ENCODE assay signal across 10 cellular contexts in the genomic region with DNA sequence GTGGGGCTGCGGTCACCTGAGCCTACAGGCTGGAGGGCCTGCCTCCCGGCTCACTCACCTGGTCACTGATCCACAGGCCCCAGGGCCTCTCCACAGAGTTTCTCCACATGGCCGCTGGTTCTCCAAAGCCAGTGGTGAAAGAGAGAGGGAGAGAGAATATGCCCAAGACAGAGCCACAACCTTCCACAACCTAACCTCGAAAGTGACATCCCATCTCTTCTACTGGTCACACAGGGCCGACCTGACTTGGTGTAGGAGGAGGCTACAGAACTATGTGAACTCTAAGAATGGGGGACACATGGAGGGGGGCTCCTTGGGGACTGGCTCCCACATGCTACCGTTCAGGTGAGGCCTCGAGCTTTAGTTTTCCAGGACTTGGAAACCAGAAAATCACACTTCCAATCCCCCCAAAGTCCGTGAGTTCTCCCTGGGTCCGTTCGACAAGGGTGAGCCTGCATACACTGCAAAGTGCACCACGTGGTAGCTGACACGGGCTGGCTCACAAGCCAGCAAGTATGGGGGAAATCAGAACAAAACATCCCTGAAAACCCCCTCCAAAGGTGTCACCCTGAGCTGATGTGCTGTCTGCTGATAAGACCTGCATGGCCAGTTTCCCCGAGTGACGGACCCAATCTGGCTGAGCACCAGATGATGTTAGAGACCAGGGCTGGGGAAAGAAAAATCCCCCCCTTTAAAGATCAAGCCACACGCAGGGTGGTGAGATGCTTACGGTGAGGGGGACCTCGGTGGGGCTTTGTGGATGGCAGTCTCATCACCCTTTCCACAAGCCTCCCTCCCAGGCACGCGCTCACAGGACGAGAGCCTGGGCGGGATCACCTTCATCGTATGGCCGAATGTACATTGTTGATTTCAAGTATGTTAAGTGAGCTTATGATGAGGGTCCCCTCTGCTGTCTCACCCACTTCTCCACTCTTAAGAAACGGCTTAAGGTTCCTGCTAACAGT. TPM values are rescaled to one million over a fixed set of nuclear protein-coding genes. Genes with fewer than 3 reads are reported as not detected.
DNase-seq lines count a peak whose midpoint lies in the region; ATAC-seq and TF ChIP-seq lines count a peak whose summit lies in the region.
"Had no signal": no experiment of that assay in that cellular context is flagged by ENCODE, and none has a peak within 500 bp of the region (broad histone marks: within the 10 kb centered on the region; RNA-seq: fewer than 3 reads in every experiment).

No MANE protein-coding gene starts in this region.

- H3K36me3 Mint-ChIP-seq in CD4-positive, CD25-positive, alpha-beta regulatory T cell = peaks cover 4% of the 10 kb centered on the region
- peaks cover under 1% of the 10 kb centered on the region for H3K36me3 Mint-ChIP-seq in activated CD4-positive, alpha-beta memory T cell treated with anti-CD3 and anti-CD28 coated beads, Interleukin-2, amount 10 ng/mL, durations not matched to agents 7 days and 5 days (ENCODE audit: low read depth)

- H3K27ac Mint-ChIP-seq in CD4-positive, CD25-positive, alpha-beta regulatory T cell = peak overlapping the region; percentile 88 to 94 (median 92)
- peak overlapping the region; percentile 2 for H3K27ac Mint-ChIP-seq in activated CD4-positive, alpha-beta memory T cell treated with anti-CD3 and anti-CD28 coated beads, Interleukin-2, amount 10 ng/mL, durations not matched to agents 7 days and 5 days

- H3K27ac ChIP-seq in CD4-positive, CD25-positive, alpha-beta regulatory T cell (ENCODE audit: insufficient read depth, low read length, poor library complexity, severe bottlenecking) = peak overlapping the region; percentile 66
- peak overlapping the region in 58 of 59 donors; percentile 18 to 100 (median 97) for H3K27ac ChIP-seq in dorsolateral prefrontal cortex
- H3K27ac ChIP-seq in esophagus squamous epithelium = no peak overlapping the region

- CTCF ChIA-PET in activated CD4-positive, alpha-beta memory T cell treated with anti-CD3 and anti-CD28 coated beads, Interleukin-2, amount 10 ng/mL, durations not matched to agents 7 days and 5 days (lab: Charles Lee) = interaction anchor here (1.5 kb wide), 1 partner anchor 66 kb away, joined by 3 read pairs; a partner anchor contains a TSS

- H3K4me3 Mint-ChIP-seq in CD4-positive, CD25-positive, alpha-beta regulatory T cell = peak overlapping the region; percentile 80 to 94 (median 88)
- peak overlapping the region; percentile 12 for H3K4me3 Mint-ChIP-seq in activated CD4-positive, alpha-beta memory T cell treated with anti-CD3 and anti-CD28 coated beads, Interleukin-2, amount 10 ng/mL, durations not matched to agents 7 days and 5 days

- TF ChIP-seq CTCF in dorsolateral prefrontal cortex (IDR thresholded peaks at IDR 0.05 in 54 of 56, conservative IDR thresholded peaks at IDR 0.05 in 2 of 56; ENCODE audit: low read depth in 1 of 56, partially characterized antibody in 56 of 56) = no peak
- no peak for TF ChIP-seq CTCF in esophagus squamous epithelium (IDR thresholded peaks at IDR 0.05)

- no peaks in the 10 kb centered on the region for H3K9me3 Mint-ChIP-seq in CD4-positive, CD25-positive, alpha-beta regulatory T cell
- no peaks in the 10 kb centered on the region for H3K9me3 Mint-ChIP-seq in activated CD4-positive, alpha-beta memory T cell treated with anti-CD3 and anti-CD28 coated beads, Interleukin-2, amount 10 ng/mL, durations not matched to agents 7 days and 5 days

- intact Hi-C loops in dorsolateral prefrontal cortex (cut with DNase I) = loop anchor here in 1 of 2 donors (10.0 kb wide), 1 partner anchor 49 kb away; a partner anchor contains a TSS
- intact Hi-C loops in esophagus squamous epithelium (cut with DNase I) = no loop called here

- H3K9me3 ChIP-seq in CD4-positive, CD25-positive, alpha-beta regulatory T cell (ENCODE audit: control insufficient read depth in 2 of 2, low read length in 2 of 2) = no peaks in the 10 kb centered on the region
- no peaks in the 10 kb centered on the region for H3K9me3 ChIP-seq in esophagus squamous epithelium
- H3K9me3 ChIP-seq: BE2C had no signal

- WGBS in esophagus squamous epithelium, 2 donors = 63 to 64% methylated on average over 12 to 17 of the region's 24 CpGs

- no peaks in the 10 kb centered on the region for H3K27me3 ChIP-seq in CD4-positive, CD25-positive, alpha-beta regulatory T cell (ENCODE audit: control insufficient read depth, insufficient read depth, low read length)
- H3K27me3 ChIP-seq in dorsolateral prefrontal cortex = no peaks in the 10 kb centered on the region
- no peaks in the 10 kb centered on the region for H3K27me3 ChIP-seq in esophagus squamous epithelium
- H3K27me3 ChIP-seq: BE2C had no signal

- H3K27me3 Mint-ChIP-seq in CD4-positive, CD25-positive, alpha-beta regulatory T cell = peaks cover 29% of the 10 kb centered on the region
- peaks cover 6% of the 10 kb centered on the region for H3K27me3 Mint-ChIP-seq in activated CD4-positive, alpha-beta memory T cell treated with anti-CD3 and anti-CD28 coated beads, Interleukin-2, amount 10 ng/mL, durations not matched to agents 7 days and 5 days

- TF ChIP-seq POLR2A in esophagus squamous epithelium (IDR thresholded peaks at IDR 0.05) = no peak

- peaks cover 19% of the 10 kb centered on the region for H3K4me1 ChIP-seq in CD4-positive, CD25-positive, alpha-beta regulatory T cell (ENCODE audit: control insufficient read depth, insufficient read depth, low read length, poor library complexity, severe bottlenecking)
- H3K4me1 ChIP-seq in esophagus squamous epithelium = peaks cover 13 to 25% (median 18%) of the 10 kb centered on the region in 3 donors
- H3K4me1 ChIP-seq: BE2C had no signal

- peak; percentile 60 to 68 for ATAC-seq in CD4-positive, CD25-positive, alpha-beta regulatory T cell (ENCODE audit: low read depth in 2 of 2)
- ATAC-seq in GM21529 (IDR thresholded peaks at IDR 0.05; ENCODE audit: unreplicated experiment) = no peak

- POLR2A ChIA-PET in activated CD4-positive, alpha-beta memory T cell treated with anti-CD3 and anti-CD28 coated beads, Interleukin-2, amount 10 ng/mL, durations not matched to agents 7 days and 5 days (lab: Charles Lee) = interaction anchor here (3.3 kb wide), 1 partner anchor 11 kb away, joined by 18 read pairs; no protein-coding TSS in a partner anchor

- H3K4me3 ChIP-seq in CD4-positive, CD25-positive, alpha-beta regulatory T cell (ENCODE audit: low read depth, low read length) = peak overlapping the region; percentile 61
- H3K4me3 ChIP-seq in dorsolateral prefrontal cortex (peak overlapping the region in 54 of 59 donors; percentile 0 to 63 (median 32)), esophagus squamous epithelium (no peak overlapping the region)

- peaks cover 5 to 47% (median 15%) of the 10 kb centered on the region in 4 donors for H3K4me1 Mint-ChIP-seq in CD4-positive, CD25-positive, alpha-beta regulatory T cell
- peaks cover 29% of the 10 kb centered on the region for H3K4me1 Mint-ChIP-seq in activated CD4-positive, alpha-beta memory T cell treated with anti-CD3 and anti-CD28 coated beads, Interleukin-2, amount 10 ng/mL, durations not matched to agents 7 days and 5 days

- no peaks in the 10 kb centered on the region for H3K36me3 ChIP-seq in CD4-positive, CD25-positive, alpha-beta regulatory T cell (ENCODE audit: control insufficient read depth, insufficient read depth, low read length)
- H3K36me3 ChIP-seq in esophagus squamous epithelium = no peaks in the 10 kb centered on the region
- H3K36me3 ChIP-seq: BE2C had no signal

- peak in 2 of 3 donors; percentile 44 to 49 for DNase-seq in CD4-positive, CD25-positive, alpha-beta regulatory T cell
- DNase-seq in activated CD4-positive, alpha-beta memory T cell treated with anti-CD3 and anti-CD28 coated beads, Interleukin-2, amount 10 ng/mL, durations not matched to agents 7 days and 5 days = no peak
- DNase-seq in dorsolateral prefrontal cortex (no peak), esophagus squamous epithelium (lab: John Stamatoyannopoulos, UW) (no peak), NCI-H1048 (lab: John Stamatoyannopoulos, UW) (no peak), UCSD-AML1 (lab: John Stamatoyannopoulos, UW; ENCODE audit: unreplicated experiment) (no peak)
- DNase-seq in stimulated activated CD4-positive, alpha-beta T cell treated with anti-CD3 and anti-CD28 coated beads, Interleukin-2, amount 100 ng/mL, for 24 hours = peak; percentile 30 to 34
- DNase-seq: BE2C, NCI-H1930 had no signal

RNA-seq across cellular contexts. Expression of a gene that starts 54.2 kb away (rescaled TPM):
- 23.3 TPM for total RNA-seq in CD4-positive, CD25-positive, alpha-beta regulatory T cell
- polyA plus RNA-seq in CD4-positive, CD25-positive, alpha-beta regulatory T cell = 1 to 10 TPM; 1.3 to 3.1 (median 2.2) TPM
- 10 to 100 TPM; 22.2 to 22.5 TPM for total RNA-seq in activated CD4-positive, alpha-beta memory T cell treated with anti-CD3 and anti-CD28 coated beads, Interleukin-2, amount 10 ng/mL, durations not matched to agents 7 days and 5 days
- total RNA-seq in dorsolateral prefrontal cortex = 100 to 1,000 TPM in 4 of 120 experiments, 10 to 100 TPM in 116; 38.3 to 139 (median 61.8) TPM
- total RNA-seq in esophagus squamous epithelium = 10 to 100 TPM in 2 of 4 donors, 1 to 10 TPM in 2; 7.4 to 23.8 (median 12.8) TPM

Comparison
In these comparisons a context has a peak if more than half of its experiments do, and no peak if none do; other contexts are left out.
1. DNase-seq: peak in CD4-positive, CD25-positive, alpha-beta regulatory T cell (2 of 3) and stimulated activated CD4-positive, alpha-beta T cell treated with anti-CD3 and anti-CD28 coated beads, Interleukin-2, amount 100 ng/mL, for 24 hours (2 of 2); none in activated CD4-positive, alpha-beta memory T cell treated with anti-CD3 and anti-CD28 coated beads, Interleukin-2, amount 10 ng/mL, durations not matched to agents 7 days and 5 days (single experiment), dorsolateral prefrontal cortex (0 of 10), esophagus squamous epithelium (single experiment), NCI-H1048 (single experiment) and UCSD-AML1 (single experiment).
2. H3K27ac ChIP-seq: peak in CD4-positive, CD25-positive, alpha-beta regulatory T cell (single experiment) and dorsolateral prefrontal cortex (58 of 59); none in esophagus squamous epithelium (0 of 4).
3. H3K4me3 ChIP-seq: peak in CD4-positive, CD25-positive, alpha-beta regulatory T cell (single experiment) and dorsolateral prefrontal cortex (54 of 59); none in esophagus squamous epithelium (0 of 4).